ENCODE assay signal across 17 cellular contexts in genomic region chr11:79067355-79067685, GRCh38.
"Had no signal": no experiment of that assay in that cellular context is flagged by ENCODE, and none has a peak within 500 bp of the region (broad histone marks: within the 10 kb centered on the region; RNA-seq: fewer than 3 reads in every experiment).

No MANE protein-coding gene starts in this region.

- DNase-seq: activated CD4-positive, alpha-beta T cell treated with anti-CD3 and anti-CD28 coated beads for 36 hours; activated CD8-positive, alpha-beta memory T cell treated with anti-CD3 and anti-CD28 coated beads, Interleukin-2, amount 50 U/mL, for 4 hours; activated CD8-positive, alpha-beta T cell treated with anti-CD3 and anti-CD28 coated beads for 36 hours; activated naive CD4-positive, alpha-beta T cell treated with Interleukin-2 at 50 U/mL for 16 hours; activated naive CD8-positive, alpha-beta T cell treated with anti-CD3 and anti-CD28 coated beads, Interleukin-2, amount 50 U/mL, for 24 hours; activated T-cell treated with anti-CD3 and anti-CD28 coated beads, Interleukin-2, amount 50 U/mL, for 72 hours; effector memory CD4-positive, alpha-beta T cell; erythroblast; hypothalamus; left colon; mammary epithelial cell; T-helper 9 cell; transverse colon had no signal

- H3K27me3 ChIP-seq: ascending aorta, right atrium auricular region, SJCRH30, transverse colon had no signal

- H3K9me3 Mint-ChIP-seq: activated CD8-positive, alpha-beta T cell treated with anti-CD3 and anti-CD28 coated beads for 36 hours; activated naive CD8-positive, alpha-beta T cell treated with anti-CD3 and anti-CD28 coated beads, Interleukin-2, amount 50 U/mL, for 24 hours; activated T-cell treated with anti-CD3 and anti-CD28 coated beads, Interleukin-2, amount 50 U/mL, for 72 hours had no signal

- H3K27ac Mint-ChIP-seq: activated CD4-positive, alpha-beta T cell treated with anti-CD3 and anti-CD28 coated beads for 36 hours; activated CD8-positive, alpha-beta T cell treated with anti-CD3 and anti-CD28 coated beads for 36 hours; activated naive CD8-positive, alpha-beta T cell treated with anti-CD3 and anti-CD28 coated beads, Interleukin-2, amount 50 U/mL, for 24 hours; activated T-cell treated with anti-CD3 and anti-CD28 coated beads, Interleukin-2, amount 50 U/mL, for 72 hours had no signal

- H3K4me3 Mint-ChIP-seq: activated CD4-positive, alpha-beta T cell treated with anti-CD3 and anti-CD28 coated beads for 36 hours; activated CD8-positive, alpha-beta T cell treated with anti-CD3 and anti-CD28 coated beads for 36 hours; activated naive CD8-positive, alpha-beta T cell treated with anti-CD3 and anti-CD28 coated beads, Interleukin-2, amount 50 U/mL, for 24 hours; activated T-cell treated with anti-CD3 and anti-CD28 coated beads, Interleukin-2, amount 50 U/mL, for 72 hours had no signal

- H3K36me3 ChIP-seq: ascending aorta, right atrium auricular region, SJCRH30, transverse colon had no signal

- H3K9me3 ChIP-seq: ascending aorta, right atrium auricular region, SJCRH30, transverse colon had no signal

- H3K27ac ChIP-seq: ascending aorta, right atrium auricular region, SJCRH30, skin epidermis, transverse colon had no signal

- H3K4me1 Mint-ChIP-seq: activated CD4-positive, alpha-beta T cell treated with anti-CD3 and anti-CD28 coated beads for 36 hours; activated naive CD8-positive, alpha-beta T cell treated with anti-CD3 and anti-CD28 coated beads, Interleukin-2, amount 50 U/mL, for 24 hours had no signal

- H3K4me3 ChIP-seq: ascending aorta, right atrium auricular region, SJCRH30, skin epidermis, transverse colon had no signal

- H3K4me1 ChIP-seq: ascending aorta, right atrium auricular region, SJCRH30, transverse colon had no signal

- ATAC-seq: activated CD4-positive, alpha-beta T cell treated with anti-CD3 and anti-CD28 coated beads for 36 hours; activated CD8-positive, alpha-beta T cell treated with anti-CD3 and anti-CD28 coated beads for 36 hours; activated naive CD8-positive, alpha-beta T cell treated with anti-CD3 and anti-CD28 coated beads, Interleukin-2, amount 50 U/mL, for 24 hours; activated T-cell treated with anti-CD3 and anti-CD28 coated beads, Interleukin-2, amount 50 U/mL, for 72 hours; left colon had no signal
